ENCODE assay signal across 31 cellular contexts in genomic region chr10:10665750-10666149, GRCh38.
"Had no signal": no experiment of that assay in that cellular context is flagged by ENCODE, and none has a peak within 500 bp of the region (broad histone marks: within the 10 kb centered on the region; RNA-seq: fewer than 3 reads in every experiment).

No MANE protein-coding gene starts in this region.

- H3K36me3 ChIP-seq: MG63, Peyer's patch had no signal

- H3K4me1 ChIP-seq: Peyer's patch had no signal

- H3K9me3 ChIP-seq: MG63, Peyer's patch had no signal

- H3K27ac ChIP-seq: Peyer's patch, VCaP had no signal

- H3K27me3 ChIP-seq: MG63, Peyer's patch had no signal

- H3K4me3 ChIP-seq: MG63, Peyer's patch had no signal

- DNase-seq: activated B cell treated with CpG ODN at 0.5 μM for 24 hours; activated CD4-positive, alpha-beta memory T cell treated with anti-CD3 and anti-CD28 coated beads for 36 hours; activated CD4-positive, alpha-beta T cell treated with anti-CD3 and anti-CD28 coated beads for 4 hours; activated CD4-positive, alpha-beta T cell treated with anti-CD3 and anti-CD28 coated beads, Interleukin-2, amount 50 U/mL, for 1 hour; activated CD4-positive, CD25-positive, alpha-beta regulatory T cell treated with anti-CD3 and anti-CD28 coated beads, Interleukin-2, amount 50 U/mL, for 72 hours; activated CD8-positive, alpha-beta memory T cell treated with anti-CD3 and anti-CD28 coated beads, Interleukin-2, amount 50 U/mL, for 48 hours; activated effector memory CD4-positive, alpha-beta T cell treated with Interleukin-2 at 50 U/mL for 16 hours; activated naive CD4-positive, alpha-beta T cell treated with anti-CD3 and anti-CD28 coated beads, Interleukin-2, amount 10 ng/mL, durations not matched to agents 7 days and 5 days; activated naive CD8-positive, alpha-beta T cell treated with anti-CD3 and anti-CD28 coated beads, Interleukin-2, amount 50 U/mL, for 24 hours; activated T-cell treated with anti-CD3 and anti-CD28 coated beads, Interleukin-2, amount 50 U/mL, for 48 hours; anterior cingulate cortex; Kasumi-1; KG1; MG63; NCI-H1048; NCI-H1105 treated with DMSO at 0.1 percent for 48 hours; NCI-H1436; NCI-H1694 treated with DMSO at 0.1 percent for 48 hours; NCI-H2029; NCI-H510A; NCI-H526; NCI-H748 treated with DMSO at 0.1 percent for 48 hours; NK-92 treated with Interleukin-12 subunit alpha and Interleukin-12 subunit beta, amount 100 ng/mL, for 24 hours; PC-3; Peyer's patch; RPMI8226; SW 1271; T-helper 1 cell; T-helper 2 cell; T-helper 9 cell had no signal

- ATAC-seq: activated naive CD8-positive, alpha-beta T cell treated with anti-CD3 and anti-CD28 coated beads, Interleukin-2, amount 50 U/mL, for 24 hours; PC-3 had no signal
